Comparison of ENCODE assay signal across 14 cellular contexts in genomic region chr12:106274012-106274411, GRCh38.
"Had no signal": no experiment of that assay in that cellular context is flagged by ENCODE, and none has a peak within 500 bp of the region (broad histone marks: within the 10 kb centered on the region; RNA-seq: fewer than 3 reads in every experiment).

No MANE protein-coding gene starts in this region.

- H3K27me3 ChIP-seq: foreskin keratinocyte had no signal

- ATAC-seq: activated CD4-positive, CD25-positive, alpha-beta regulatory T cell treated with anti-CD3 and anti-CD28 coated beads, Interleukin-2, amount 50 U/mL, for 24 hours; foreskin keratinocyte; natural killer cell treated with Interleukin-12 subunit alpha and Interleukin-12 subunit beta and Interleukin-15 and Interleukin-18, amount 100 ng/mL, for 72 hours had no signal

- H3K27ac ChIP-seq: foreskin keratinocyte had no signal

- DNase-seq: activated CD4-positive, alpha-beta T cell treated with anti-CD3 and anti-CD28 coated beads, Interleukin-2, amount 50 U/mL, for 1 hour; activated CD8-positive, alpha-beta memory T cell treated with anti-CD3 and anti-CD28 coated beads for 24 hours; activated gamma-delta T cell treated with Interleukin-2 at 50 U/mL for 16 hours; amygdala; effector memory CD4-positive, alpha-beta T cell; foreskin keratinocyte; glutamatergic neuron; immature natural killer cell; occipital lobe; stimulated activated CD4-positive, alpha-beta T cell treated with anti-CD3 and anti-CD28 coated beads, Interleukin-2, amount 100 ng/mL, for 48 hours; stimulated activated naive CD4-positive, alpha-beta T cell; trophoblast cell had no signal
